22 cellular contexts compared by ENCODE assay signal in the genomic region with DNA sequence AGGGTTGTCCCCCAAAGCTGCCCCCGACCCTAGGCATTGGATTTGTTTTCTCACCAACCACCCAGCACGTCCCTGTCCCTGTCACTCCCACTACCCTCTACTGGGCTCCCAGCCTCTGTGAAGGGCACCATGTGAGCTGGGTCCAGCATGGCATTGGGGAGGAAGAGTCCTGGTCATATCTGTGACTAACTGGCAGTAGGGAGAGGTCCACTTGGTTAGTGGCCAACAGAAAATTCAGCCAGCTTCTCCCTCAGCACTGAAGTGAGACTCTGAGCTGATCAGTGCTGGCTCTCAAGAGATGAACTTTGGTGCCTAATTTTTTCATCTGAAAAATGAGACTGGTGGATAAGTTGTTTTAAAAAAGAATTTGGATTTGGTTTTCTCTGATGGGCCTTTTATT. TPM values are rescaled to one million over a fixed set of nuclear protein-coding genes. Genes with fewer than 3 reads are reported as not detected.
DNase-seq lines count a peak whose midpoint lies in the region; ATAC-seq and TF ChIP-seq lines count a peak whose summit lies in the region.
"Had no signal": no experiment of that assay in that cellular context is flagged by ENCODE, and none has a peak within 500 bp of the region (broad histone marks: within the 10 kb centered on the region; RNA-seq: fewer than 3 reads in every experiment).

No MANE protein-coding gene starts in this region.

- H3K27ac ChIP-seq in IMR-90 (ENCODE audit: insufficient read depth, low read length) (no peak overlapping the region), fibroblast of lung (ENCODE audit: insufficient read depth, low read length) (peak overlapping the region; percentile 22), spleen (no peak overlapping the region)
- H3K27ac ChIP-seq: RWPE1, SK-N-MC had no signal

- no peak overlapping the region for H3K23ac ChIP-seq in IMR-90 (ENCODE audit: low read depth, low read length)

- H2AK5ac ChIP-seq in IMR-90 (ENCODE audit: low read depth, low read length) = peak overlapping the region; percentile 61

- peaks cover 4% of the 10 kb centered on the region for H3K79me2 ChIP-seq in fibroblast of lung (ENCODE audit: control insufficient read depth, insufficient read depth, low read length)

- WGBS in IMR-90 (ENCODE audit: extremely low coverage in 2 of 2, insufficient read length in 1 of 2), 2 experiments = no CpG with 5 or more reads among the region's 2 CpGs
- 88 to 91% (median 90%) methylated on average over 2 of the region's 2 CpGs for WGBS in spleen, 5 donors

- TF ChIP-seq POLR2A in IMR-90 (IDR thresholded peaks at IDR 0.05; ENCODE audit: low read depth, low read length) (no peak), spleen (IDR thresholded peaks at IDR 0.05) (no peak)

- no peak overlapping the region; the same call in 1 of the 2 replicates for H3K14ac ChIP-seq in IMR-90 (replicated peaks; ENCODE audit: low read depth, low read length)

- no peak overlapping the region for H4K8ac ChIP-seq in IMR-90 (ENCODE audit: low read depth in 2 of 2, low read length in 2 of 2)

- H3K18ac ChIP-seq in IMR-90 (ENCODE audit: low read depth, low read length) = no peak overlapping the region

- H2BK15ac ChIP-seq in IMR-90 (ENCODE audit: low read depth, low read length) = no peak overlapping the region; the same call in 2 of the 3 replicates

- no peak overlapping the region for H3K4me3 ChIP-seq in IMR-90 (ENCODE audit: insufficient read depth, low read depth, low read length)
- H3K4me3 ChIP-seq in fibroblast of lung (replicated peaks in 1 of 4; ENCODE audit: control extremely low read depth in 1 of 4, insufficient read depth in 1 of 4, low read depth in 3 of 4, low read length in 4 of 4) = no peak overlapping the region
- H3K4me3 ChIP-seq in spleen = no peak overlapping the region
- H3K4me3 ChIP-seq: SK-N-MC had no signal

- TF ChIP-seq RAD21 in IMR-90 (IDR thresholded peaks at IDR 0.05; ENCODE audit: low read length) = no peak

- H3K27me3 ChIP-seq in IMR-90 (ENCODE audit: control insufficient read depth, insufficient read depth, low read length) (no peaks in the 10 kb centered on the region), fibroblast of lung (ENCODE audit: control insufficient read depth, insufficient read depth, low read length) (no peaks in the 10 kb centered on the region), spleen (replicated peaks in 1 of 7) (no peaks in the 10 kb centered on the region)

- POLR2A ChIA-PET in IMR-90 (lab: Charles Lee; ENCODE audit: unreplicated experiment) = no interaction called here

- no peak overlapping the region for H2BK120ac ChIP-seq in IMR-90 (ENCODE audit: low read depth, low read length)

- no peak for TF ChIP-seq CTCF in IMR-90 (conservative IDR thresholded peaks at IDR 0.05; ENCODE audit: low read depth, low read length)
- no peak for TF ChIP-seq CTCF in fibroblast of lung (conservative IDR thresholded peaks at IDR 0.05 in 1 of 2, IDR thresholded peaks at IDR 0.05 in 1 of 2; ENCODE audit: low read depth in 1 of 2, low read length in 2 of 2)
- no peak for TF ChIP-seq CTCF in spleen (IDR thresholded peaks at IDR 0.05 in 8 of 11, conservative IDR thresholded peaks at IDR 0.05 in 3 of 11)

- H3K4me1 ChIP-seq in IMR-90 (ENCODE audit: control insufficient read depth, insufficient read depth, low read length) (peaks cover 13% of the 10 kb centered on the region), fibroblast of lung (ENCODE audit: control insufficient read depth, extremely low read depth, insufficient read depth, low read length) (peaks cover 14% of the 10 kb centered on the region), spleen (no peaks in the 10 kb centered on the region)
- H3K4me1 ChIP-seq: Caco-2 had no signal

- H3K9me3 ChIP-seq in IMR-90 (ENCODE audit: control insufficient read depth, insufficient read depth, low read length) = no peaks in the 10 kb centered on the region
- no peaks in the 10 kb centered on the region for H3K9me3 ChIP-seq in fibroblast of lung (ENCODE audit: control insufficient read depth, insufficient read depth, low read depth, low read length)
- H3K9me3 ChIP-seq in spleen = no peaks in the 10 kb centered on the region
- H3K9me3 ChIP-seq: Caco-2 had no signal

- H3K79me1 ChIP-seq in IMR-90 (ENCODE audit: low read depth in 1 of 2, low read length in 2 of 2) = peaks cover 27 to 85% of the 10 kb centered on the region in 2 experiments; a peak in 3 of 4 replicates

- peak overlapping the region; percentile 66; the same call in 1 of the 2 replicates for H3K4ac ChIP-seq in IMR-90 (ENCODE audit: low read depth, low read length)

- H3K9ac ChIP-seq in IMR-90 (ENCODE audit: low read depth, low read length) (no peak overlapping the region), fibroblast of lung (ENCODE audit: insufficient read depth, low read length) (no peak overlapping the region)

- peak overlapping the region; percentile 7 for H2BK5ac ChIP-seq in IMR-90 (ENCODE audit: low read depth, low read length, poor library complexity, severe bottlenecking)

- intact Hi-C loops in IMR-90 (cut with micrococcal nuclease) = no loop called here
- intact Hi-C loops in spleen (cut with DNase I; ENCODE audit: low total_unique reads) = no loop called here

- BruUV-seq in IMR-90 (replicated peaks; lab: Mats Ljungman, UMichigan) = no TSS peak

- no peaks in the 10 kb centered on the region for H3K36me3 ChIP-seq in IMR-90 (ENCODE audit: control insufficient read depth, insufficient read depth, low read length)
- no peaks in the 10 kb centered on the region for H3K36me3 ChIP-seq in fibroblast of lung (ENCODE audit: control insufficient read depth, insufficient read depth, low read length)
- no peaks in the 10 kb centered on the region for H3K36me3 ChIP-seq in spleen

- ATAC-seq in IMR-90 (ENCODE audit: low read depth) = no peak
- ATAC-seq: CD8-positive, alpha-beta T cell had no signal

- peaks cover 37% of the 10 kb centered on the region for H4K20me1 ChIP-seq in IMR-90 (ENCODE audit: insufficient read depth, low read length)
- H4K20me1 ChIP-seq in fibroblast of lung (ENCODE audit: control insufficient read depth, extremely low read depth, insufficient read depth, low read length) = no peaks in the 10 kb centered on the region

- dilution Hi-C loops in IMR-90 (cut with HindIII; ENCODE audit: low sequenced_read_pairs, unreplicated experiment) = no loop called here

- CTCF ChIA-PET in IMR-90 (lab: Yijun Ruan, JAX) = no interaction called here

- H2AK9ac ChIP-seq in IMR-90 (replicated peaks; ENCODE audit: low read depth, low read length, poor library complexity) = no peak overlapping the region

- no peak overlapping the region for H4K5ac ChIP-seq in IMR-90 (ENCODE audit: low read depth, low read length)

- H4K91ac ChIP-seq in IMR-90 (ENCODE audit: insufficient read depth, low read depth, low read length) = peak overlapping the region; percentile 1; the same call in 1 of the 2 replicates

- H3K4me2 ChIP-seq in IMR-90 (ENCODE audit: low read depth, low read length) (no peak overlapping the region), fibroblast of lung (ENCODE audit: extremely low read depth, insufficient read depth, low read length) (no peak overlapping the region)

- H2AFZ ChIP-seq in IMR-90 (replicated peaks; ENCODE audit: low read length, poor library complexity) (no peak overlapping the region), fibroblast of lung (ENCODE audit: low read length) (no peak overlapping the region)

- peaks cover 45% of the 10 kb centered on the region for H3K9me1 ChIP-seq in IMR-90 (ENCODE audit: insufficient read depth, low read length)

- in situ Hi-C loops in IMR-90 (cut with MboI; ENCODE audit: low sequenced_read_pairs) = no loop called here

- H3K56ac ChIP-seq in IMR-90 (ENCODE audit: extremely low read depth, insufficient read depth, low read length) = no peak overlapping the region

- peak overlapping the region; percentile 21; the same call in 1 of the 2 replicates for H2BK20ac ChIP-seq in IMR-90 (ENCODE audit: low read depth, low read length)

- DNase-seq in ELR (ENCODE audit: low read depth) = peak; percentile 29
- no peak for DNase-seq in IMR-90
- DNase-seq in fibroblast of lung (ENCODE audit: low read depth in 2 of 2) = no peak
- peak; percentile 54 for DNase-seq in spleen
- no peak for DNase-seq in CD1c-positive myeloid dendritic cell (ENCODE audit: extremely low spot score)
- no peak for DNase-seq in SW 1271 (lab: John Stamatoyannopoulos, UW)
- no peak for DNase-seq in activated gamma-delta T cell treated with Interleukin-2 at 50 U/mL for 16 hours
- DNase-seq: C1 segment of cervical spinal cord; Caco-2; CD8-positive, alpha-beta T cell; DMS 273 treated with DMSO at 0.1 percent for 48 hours; DMS79; H7; KBM-7; NCI-H1694; NCI-H2029 treated with DMSO at 0.1 percent for 48 hours; NCI-H2227 treated with DMSO at 0.1 percent for 48 hours; NCI-H510A; NCI-H69; SHP77 had no signal

TF ChIP-seq in IMR-90, 13 proteins besides CTCF, POLR2A, EP300 and RAD21 (continues in another document):
- TF ChIP-seq BHLHE40 (IDR thresholded peaks at IDR 0.05; ENCODE audit: low read depth, low read length) (no peak), NFE2L2 (IDR thresholded peaks at IDR 0.05; ENCODE audit: low read depth, low read length) (no peak), CHD1 (IDR thresholded peaks at IDR 0.05; ENCODE audit: low read depth, low read length) (no peak), SMC3 (IDR thresholded peaks at IDR 0.05; ENCODE audit: low read depth, low read length) (no peak), MXI1 (IDR thresholded peaks at IDR 0.05; ENCODE audit: borderline replicate concordance, low read depth, low read length) (no peak)

RNA-seq across cellular contexts. Expression of gene KIF23, which starts 11.3 kb away (rescaled TPM):
- total RNA-seq in IMR-90 (2012; rRNA removed) = 56.1 and 70.5 TPM in 2 replicates
- polyA plus RNA-seq in IMR-90 (2012; rRNA removed) = 34.1 and 37.7 TPM in 2 replicates
- 5.0 and 16.1 TPM in 2 replicates for polyA plus RNA-seq in IMR-90 (2012; cell fraction: cytosol; rRNA removed)
- polyA plus RNA-seq in IMR-90 (2012; cell fraction: nucleus; rRNA removed; ENCODE audit: low replicate concordance) = 8.1 and 50.9 TPM in 2 replicates
- total RNA-seq in fibroblast of lung = 3.1 and 16.5 TPM in 2 replicates
- polyA plus RNA-seq in fibroblast of lung = 19.4 and 53.2 TPM in 2 replicates
- 12.7 and 45.8 TPM in 2 replicates for polyA plus RNA-seq in fibroblast of lung (2012)
- polyA minus RNA-seq in fibroblast of lung (ENCODE audit: low replicate concordance) = 28.5 and 38.4 TPM in 2 replicates
- total RNA-seq in spleen = 1 to 10 TPM; 1.6 to 9.2 (median 6.5) TPM
- polyA plus RNA-seq in spleen = 1 to 10 TPM in 2 of 3 donors, under 1 TPM in 1; 0.89 to 3.1 (median 2.4) TPM

RNA-seq across cellular contexts. Expression of gene RPLP1, which starts 49.8 kb away (rescaled TPM):
- total RNA-seq in IMR-90 (2012; rRNA removed) (97.0 and 132 TPM in 2 replicates), fibroblast of lung (74.7 and 82.4 TPM in 2 replicates), spleen (1,000 to 10,000 TPM in 4 of 7 donors, 100 to 1,000 TPM in 3; 439 to 1,791 (median 1,406) TPM)
- polyA plus RNA-seq in IMR-90 (2012; rRNA removed) (1,440 and 1,469 TPM in 2 replicates), fibroblast of lung (621 and 633 TPM in 2 replicates), spleen (1,000 to 10,000 TPM; 3,122 to 3,995 (median 3,688) TPM)
- 865 and 2,195 TPM in 2 replicates for polyA plus RNA-seq in IMR-90 (2012; cell fraction: cytosol; rRNA removed)
- polyA plus RNA-seq in IMR-90 (2012; cell fraction: nucleus; rRNA removed; ENCODE audit: low replicate concordance) = 449 and 618 TPM in 2 replicates
- 2,184 and 2,401 TPM in 2 replicates for polyA plus RNA-seq in fibroblast of lung (2012)
- polyA minus RNA-seq in fibroblast of lung (ENCODE audit: low replicate concordance) = 489 and 632 TPM in 2 replicates

Comparison
In these comparisons a context has a peak if more than half of its experiments do, and no peak if none do; other contexts are left out.
1. DNase-seq: peak in ELR (single experiment) and spleen (single experiment); none in IMR-90 (single experiment), fibroblast of lung (0 of 2), CD1c-positive myeloid dendritic cell (single experiment), SW 1271 (0 of 2) and activated gamma-delta T cell treated with Interleukin-2 at 50 U/mL for 16 hours (single experiment).